ENCODE assay signal across 8 cellular contexts in genomic region chr12:76020281-76020680, GRCh38. TPM values are rescaled to one million over a fixed set of nuclear protein-coding genes. Genes with fewer than 3 reads are reported as not detected.
DNase-seq lines count a peak whose midpoint lies in the region; ATAC-seq and TF ChIP-seq lines count a peak whose summit lies in the region.

No MANE protein-coding gene starts in this region.

- 26% methylated on average over 5 of the region's 5 CpGs for whole genome bisulfite sequencing in SK-N-SH (ENCODE audit: low lambda C conversion rate)

- ATAC-seq in HG02981 (IDR thresholded peaks at IDR 0.05; ENCODE audit: unreplicated experiment) = peak; percentile 71
- ATAC-seq in activated naive CD4-positive, alpha-beta T cell treated with anti-CD3 and anti-CD28 coated beads, Interleukin-2, amount 50 U/mL, for 72 hours = peak; percentile 84 to 87
- no peak for ATAC-seq in GM21528 (IDR thresholded peaks at IDR 0.05; ENCODE audit: low FRiP score, unreplicated experiment)

- TF ChIP-seq CTCF in SK-N-SH (IDR thresholded peaks at IDR 0.05) = no peak

- H3K4me1 ChIP-seq in SK-N-SH (ENCODE audit: control insufficient read depth in 1 of 2, insufficient read depth in 2 of 2, low read depth in 1 of 2, low read length in 1 of 2) = peaks cover 0 to 18% of the 10 kb centered on the region in 2 experiments; a peak in 2 of 4 replicates

- peak overlapping the region; percentile 14 for H2AFZ ChIP-seq in SK-N-SH (ENCODE audit: low read depth)

- peak overlapping the region; percentile 71 for H3K9ac ChIP-seq in SK-N-SH

- no peaks in the 10 kb centered on the region for H3K36me3 ChIP-seq in SK-N-SH (replicated peaks in 1 of 2; ENCODE audit: control insufficient read depth in 1 of 2, insufficient read depth in 2 of 2, low read length in 1 of 2)

- H3K9me3 Mint-ChIP-seq in activated naive CD4-positive, alpha-beta T cell treated with anti-CD3 and anti-CD28 coated beads, Interleukin-2, amount 50 U/mL, for 72 hours = no peaks in the 10 kb centered on the region

- CTCF ChIA-PET in SK-N-SH (lab: Yijun Ruan, JAX) (interaction anchor here (1.6 kb wide), 1 partner anchor 11 kb away, joined by 8 read pairs; the partner anchor contains the start of gene PHLDA1), HEK293T (lab: Yijun Ruan, JAX) (no interaction called here)

- H3K36me3 Mint-ChIP-seq in activated naive CD4-positive, alpha-beta T cell treated with anti-CD3 and anti-CD28 coated beads, Interleukin-2, amount 50 U/mL, for 72 hours = no peaks in the 10 kb centered on the region

- peak overlapping the region; percentile 100 for H3K27ac Mint-ChIP-seq in activated naive CD4-positive, alpha-beta T cell treated with anti-CD3 and anti-CD28 coated beads, Interleukin-2, amount 50 U/mL, for 72 hours

- H3K27ac ChIP-seq in SK-N-SH (ENCODE audit: low read depth in 2 of 2, low read length in 1 of 2) = peak overlapping the region; percentile 72 to 99

- no peaks in the 10 kb centered on the region for H4K20me1 ChIP-seq in SK-N-SH (ENCODE audit: insufficient read depth)

- peak overlapping the region; percentile 60 for H3K4me2 ChIP-seq in SK-N-SH

- TF ChIP-seq EP300 in SK-N-SH (IDR thresholded peaks at IDR 0.05; ENCODE audit: borderline replicate concordance in 1 of 2, low read depth in 1 of 2, low read length in 1 of 2) = no peak

- no peaks in the 10 kb centered on the region for H3K79me2 ChIP-seq in SK-N-SH (ENCODE audit: insufficient read depth)

- no peaks in the 10 kb centered on the region for H3K9me3 ChIP-seq in SK-N-SH

- no peaks in the 10 kb centered on the region for H3K9me2 ChIP-seq in SK-N-SH

- POLR2A ChIA-PET in SK-N-SH (lab: Yijun Ruan, JAX) (no interaction called here), HEK293T (lab: Yijun Ruan, JAX) (interaction anchor here (1.0 kb wide), 1 partner anchor 11 kb away, joined by 3 read pairs; the partner anchor contains the start of gene PHLDA1)

- peaks cover 41% of the 10 kb centered on the region for H3F3A ChIP-seq in SK-N-SH (replicated peaks; ENCODE audit: insufficient read depth)

- TF ChIP-seq RAD21 in SK-N-SH (IDR thresholded peaks at IDR 0.05; ENCODE audit: low read length) = no peak

- peak; percentile 68 for DNase-seq in GDM1 (lab: John Stamatoyannopoulos, UW)
- no peak for DNase-seq in SK-N-SH
- peak; percentile 76 to 89 for DNase-seq in activated naive CD4-positive, alpha-beta T cell treated with anti-CD3 and anti-CD28 coated beads, Interleukin-2, amount 50 U/mL, for 72 hours (ENCODE audit: low spot score in 2 of 2)
- peak; percentile 66 to 80 for DNase-seq in lung microvascular endothelial cell (ENCODE audit: low read depth in 2 of 2)
- peak; percentile 72 to 90 for DNase-seq in stimulated activated CD8-positive, alpha-beta memory T cell treated with anti-CD3 and anti-CD28 coated beads, Interleukin-7, amount 100 ng/mL, for 48 hours (ENCODE audit: extremely low read depth in 1 of 2, low read depth in 1 of 2)
- no peak for DNase-seq in HEK293T (ENCODE audit: extremely low spot score)

- no peak overlapping the region for H3K4me3 ChIP-seq in SK-N-SH (ENCODE audit: low read depth in 2 of 2, low read length in 1 of 2)

- no peaks in the 10 kb centered on the region for H3K27me3 ChIP-seq in SK-N-SH (ENCODE audit: insufficient read depth)

TF ChIP-seq in SK-N-SH, 30 proteins besides CTCF, POLR2A, EP300 and RAD21:
- TF ChIP-seq NRF1 (IDR thresholded peaks at IDR 0.05; ENCODE audit: low read depth, low read length) (no peak), RFX5 (IDR thresholded peaks at IDR 0.05; ENCODE audit: low read length) (no peak), MXI1 (IDR thresholded peaks at IDR 0.05; ENCODE audit: low read depth, low read length) (no peak), ZBTB33 (IDR thresholded peaks at IDR 0.05; ENCODE audit: borderline replicate concordance, low read depth) (no peak), RCOR1 (IDR thresholded peaks at IDR 0.05; ENCODE audit: low read length) (no peak)

TF ChIP-seq in HEK293T, 16 proteins besides CTCF, POLR2A, EP300 and RAD21:
- TF ChIP-seq LEF1 (IDR thresholded peaks at IDR 0.05; ENCODE audit: borderline replicate concordance) = no peak
- TF ChIP-seq SUZ12 (IDR thresholded peaks at IDR 0.05) = no peak
- no peak for TF ChIP-seq ELF4 (IDR thresholded peaks at IDR 0.05)
- no peak for TF ChIP-seq ARNT (IDR thresholded peaks at IDR 0.05)
- TF ChIP-seq NFRKB (IDR thresholded peaks at IDR 0.05) = no peak
- TF ChIP-seq SP1 (IDR thresholded peaks at IDR 0.05) = no peak
- TF ChIP-seq HDGF (IDR thresholded peaks at IDR 0.05; ENCODE audit: borderline replicate concordance) = no peak
- no peak for TF ChIP-seq PKNOX1 (IDR thresholded peaks at IDR 0.05)

RNA-seq across cellular contexts. Expression of gene PHLDA1, which starts 11.3 kb away (rescaled TPM):
- polyA plus RNA-seq in SK-N-SH (2012; rRNA removed) = 21.6 and 26.2 TPM in 2 replicates
- polyA plus RNA-seq in SK-N-SH (2012; cell fraction: cytosol; rRNA removed) = 20.1 and 20.3 TPM in 2 replicates
- 19.8 and 24.5 TPM in 2 replicates for polyA plus RNA-seq in SK-N-SH (2012; cell fraction: nucleus; rRNA removed)
- 10 to 100 TPM in 1 of 2 donors, 1 to 10 TPM in 1; 5.5 to 15.1 TPM for total RNA-seq in activated naive CD4-positive, alpha-beta T cell treated with anti-CD3 and anti-CD28 coated beads, Interleukin-2, amount 50 U/mL, for 72 hours
- total RNA-seq in lung microvascular endothelial cell = 13.1 and 16.1 TPM in 2 replicates

Comparison
In these comparisons a context has a peak if more than half of its experiments do, and no peak if none do; other contexts are left out.
1. DNase-seq: peak in GDM1 (single experiment), activated naive CD4-positive, alpha-beta T cell treated with anti-CD3 and anti-CD28 coated beads, Interleukin-2, amount 50 U/mL, for 72 hours (2 of 2), lung microvascular endothelial cell (2 of 2) and stimulated activated CD8-positive, alpha-beta memory T cell treated with anti-CD3 and anti-CD28 coated beads, Interleukin-7, amount 100 ng/mL, for 48 hours (2 of 2); none in SK-N-SH (single experiment) and HEK293T (single experiment).